24 cellular contexts compared by ENCODE assay signal in the genomic region with DNA sequence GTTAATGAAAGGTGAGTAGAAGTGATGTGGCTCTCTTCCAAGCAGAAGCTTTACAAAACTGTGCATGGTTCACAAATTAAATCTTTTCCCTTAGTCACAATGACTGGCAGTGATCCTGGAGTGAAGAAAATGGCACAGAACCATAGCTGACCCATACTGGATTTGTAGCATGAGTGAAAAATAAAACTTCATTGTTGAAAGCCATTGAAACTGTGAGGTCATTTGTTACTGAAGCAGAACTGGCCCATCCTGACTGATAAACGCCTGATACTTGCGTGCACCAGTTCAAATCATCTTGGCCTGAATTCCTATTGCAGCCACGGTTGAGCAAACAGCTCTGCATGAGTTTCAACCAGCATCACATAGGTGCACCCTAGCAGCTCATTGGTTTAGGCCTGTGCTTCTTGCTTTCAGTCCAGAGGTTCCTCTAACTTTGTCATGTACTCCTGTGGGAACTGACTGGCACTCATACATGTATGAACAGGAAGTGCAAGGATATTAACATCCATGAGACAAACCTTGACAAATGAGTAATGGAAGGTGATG. TPM values are rescaled to one million over a fixed set of nuclear protein-coding genes. Genes with fewer than 3 reads are reported as not detected.
"Had no signal": no experiment of that assay in that cellular context is flagged by ENCODE, and none has a peak within 500 bp of the region (broad histone marks: within the 10 kb centered on the region; RNA-seq: fewer than 3 reads in every experiment).

No MANE protein-coding gene starts in this region.

- H3K36me3 Mint-ChIP-seq: immature natural killer cell; natural killer cell treated with Interleukin-12 subunit alpha and Interleukin-12 subunit beta and Interleukin-15 and Interleukin-18, amount 100 ng/mL, for 72 hours; stimulated activated effector memory CD8-positive, alpha-beta T cell treated with anti-CD3 and anti-CD28 coated beads, Interleukin-12 subunit alpha, Interleukin-12 subunit beta, amount 100 ng/mL, for 72 hours had no signal

- H3K9me3 ChIP-seq: ovary, suprapubic skin, tibial artery, upper lobe of left lung, uterus had no signal

- ATAC-seq: effector memory CD8-positive, alpha-beta T cell; left cardiac atrium; left ventricle myocardium superior; natural killer cell treated with Interleukin-12 subunit alpha and Interleukin-12 subunit beta and Interleukin-15 and Interleukin-18, amount 100 ng/mL, for 72 hours; right cardiac atrium; stimulated activated effector memory CD8-positive, alpha-beta T cell treated with anti-CD3 and anti-CD28 coated beads, Interleukin-12 subunit alpha, Interleukin-12 subunit beta, amount 100 ng/mL, for 72 hours; stimulated activated naive CD8-positive, alpha-beta T cell treated with anti-CD3 and anti-CD28 coated beads, Interleukin-15, Interleukin-2, amounts not matched to agents 100 U/mL and 50 U/mL, for 24 hours had no signal

- H3K27ac ChIP-seq: epithelial cell of prostate, neural progenitor cell, ovary, suprapubic skin, tibial artery, upper lobe of left lung, uterus had no signal

- H3K4me1 Mint-ChIP-seq: immature natural killer cell; stimulated activated effector memory CD8-positive, alpha-beta T cell treated with anti-CD3 and anti-CD28 coated beads, Interleukin-12 subunit alpha, Interleukin-12 subunit beta, amount 100 ng/mL, for 72 hours had no signal

- H3K27me3 Mint-ChIP-seq: effector memory CD8-positive, alpha-beta T cell; natural killer cell treated with Interleukin-12 subunit alpha and Interleukin-12 subunit beta and Interleukin-15 and Interleukin-18, amount 100 ng/mL, for 72 hours had no signal

- H2AFZ ChIP-seq: neural progenitor cell had no signal

- H3K36me3 ChIP-seq: neural progenitor cell, ovary, suprapubic skin, tibial artery, upper lobe of left lung, uterus had no signal

- H3K27me3 ChIP-seq: neural progenitor cell, ovary, suprapubic skin, tibial artery, upper lobe of left lung, uterus had no signal

- DNase-seq: effector memory CD8-positive, alpha-beta T cell; immature natural killer cell; left cardiac atrium; left ventricle myocardium superior; midbrain; nucleus accumbens; ovary; right cardiac atrium; small intestine; stimulated activated CD4-positive, alpha-beta T cell treated with anti-CD3 and anti-CD28 coated beads, Interleukin-4, amount 100 ng/mL, for 1 hour; stimulated activated CD8-positive, alpha-beta memory T cell treated with anti-CD3 and anti-CD28 coated beads, Interleukin-4, amount 100 ng/mL, for 48 hours; stimulated activated naive CD8-positive, alpha-beta T cell treated with anti-CD3 and anti-CD28 coated beads, Interleukin-15, Interleukin-2, amounts not matched to agents 100 U/mL and 50 U/mL, for 24 hours; tibial artery; upper lobe of left lung; uterus had no signal

- H3K9me3 Mint-ChIP-seq: dendritic cell treated with granulocyte-macrophage colony-stimulating factor and Interleukin-4, amounts not matched to agents 40 ng/mL and 50 ng/mL, for 4 days; effector memory CD8-positive, alpha-beta T cell; stimulated activated effector memory CD8-positive, alpha-beta T cell treated with anti-CD3 and anti-CD28 coated beads, Interleukin-12 subunit alpha, Interleukin-12 subunit beta, amount 100 ng/mL, for 72 hours had no signal

- FAIRE-seq: colon, keratinocyte, small intestine had no signal

- H3K4me2 ChIP-seq: neural progenitor cell had no signal

- H3K4me1 ChIP-seq: suprapubic skin, uterus had no signal

- H3K4me3 Mint-ChIP-seq: dendritic cell treated with granulocyte-macrophage colony-stimulating factor and Interleukin-4, amounts not matched to agents 40 ng/mL and 50 ng/mL, for 4 days; effector memory CD8-positive, alpha-beta T cell; immature natural killer cell; natural killer cell treated with Interleukin-12 subunit alpha and Interleukin-12 subunit beta and Interleukin-15 and Interleukin-18, amount 100 ng/mL, for 72 hours; neural progenitor cell; stimulated activated effector memory CD8-positive, alpha-beta T cell treated with anti-CD3 and anti-CD28 coated beads, Interleukin-12 subunit alpha, Interleukin-12 subunit beta, amount 100 ng/mL, for 72 hours had no signal

- H3K9ac ChIP-seq: neural progenitor cell had no signal

- H3K27ac Mint-ChIP-seq: dendritic cell treated with granulocyte-macrophage colony-stimulating factor and Interleukin-4, amounts not matched to agents 40 ng/mL and 50 ng/mL, for 4 days; effector memory CD8-positive, alpha-beta T cell; immature natural killer cell; natural killer cell treated with Interleukin-12 subunit alpha and Interleukin-12 subunit beta and Interleukin-15 and Interleukin-18, amount 100 ng/mL, for 72 hours; neural progenitor cell; stimulated activated effector memory CD8-positive, alpha-beta T cell treated with anti-CD3 and anti-CD28 coated beads, Interleukin-12 subunit alpha, Interleukin-12 subunit beta, amount 100 ng/mL, for 72 hours had no signal

- H3K4me3 ChIP-seq: lung, neural progenitor cell, ovary, suprapubic skin, tibial artery, upper lobe of left lung, uterus had no signal

RNA-seq across cellular contexts. Expression of a gene that starts 40.5 kb away (rescaled TPM):
- total RNA-seq: natural killer cell treated with Interleukin-12 subunit alpha and Interleukin-12 subunit beta and Interleukin-15 and Interleukin-18, amount 100 ng/mL, for 72 hours had no signal
- polyA plus RNA-seq: immature natural killer cell had no signal
